In genomic region chr6:4348462-4349112, GRCh38 we compare ENCODE assay signal across 2 cellular contexts.
TF ChIP-seq lines count a peak whose summit lies in the region.

No MANE protein-coding gene starts in this region.

TF ChIP-seq in HEK293, 187 proteins besides CTCF, POLR2A, EP300 and RAD21 (continued from another document):
- no peak for TF ChIP-seq PRDM6 (tag by site-specific recombination; IDR thresholded peaks at IDR 0.05)
- TF ChIP-seq ZNF341 (tag by site-specific recombination; IDR thresholded peaks at IDR 0.05; ENCODE audit: low read depth) = no peak
- no peak for TF ChIP-seq ZNF266 (tag by site-specific recombination; IDR thresholded peaks at IDR 0.05; ENCODE audit: low read depth)
- TF ChIP-seq ZNF501 (tag by site-specific recombination; IDR thresholded peaks at IDR 0.05) = no peak
- TF ChIP-seq ZNF791 (tag by site-specific recombination; IDR thresholded peaks at IDR 0.05) = no peak
- no peak for TF ChIP-seq ZNF423 (tag by site-specific recombination; IDR thresholded peaks at IDR 0.05)
- TF ChIP-seq ZNF600 (tag by site-specific recombination; IDR thresholded peaks at IDR 0.05) = peak; percentile 31; the same call in 1 of the 2 replicates
- no peak for TF ChIP-seq ZNF645 (tag by site-specific recombination; IDR thresholded peaks at IDR 0.05)

TF ChIP-seq in WTC11, 78 proteins besides CTCF, POLR2A, EP300 and RAD21 (continued from another document):
- TF ChIP-seq FOXP4 (CRISPR knock-in tag; IDR thresholded peaks at IDR 0.05) (no peak), ESRRA (CRISPR knock-in tag; IDR thresholded peaks at IDR 0.05; ENCODE audit: borderline replicate concordance) (no peak), ZNF281 (CRISPR knock-in tag; IDR thresholded peaks at IDR 0.05) (no peak), PRDM15 (CRISPR knock-in tag; IDR thresholded peaks at IDR 0.05) (no peak), ELF4 (CRISPR knock-in tag; IDR thresholded peaks at IDR 0.05; ENCODE audit: low read depth) (no peak), AR (CRISPR knock-in tag; IDR thresholded peaks at IDR 0.05) (no peak), ZNF512 (CRISPR knock-in tag; IDR thresholded peaks at IDR 0.05; ENCODE audit: borderline replicate concordance) (no peak), MLX (CRISPR knock-in tag; IDR thresholded peaks at IDR 0.05) (no peak), MXD4 (CRISPR knock-in tag; IDR thresholded peaks at IDR 0.05; ENCODE audit: borderline replicate concordance) (no peak), ZBTB21 (CRISPR knock-in tag; IDR thresholded peaks at IDR 0.05; ENCODE audit: borderline replicate concordance) (no peak), NR1H2 (CRISPR knock-in tag; IDR thresholded peaks at IDR 0.05) (no peak), HMGXB4 (CRISPR knock-in tag; IDR thresholded peaks at IDR 0.05) (no peak)
